ENCODE assay signal across 1 cellular context in genomic region chr10:68153473-68154210, GRCh38.
TF ChIP-seq lines count a peak whose summit lies in the region.

No MANE protein-coding gene starts in this region.

TF ChIP-seq in HepG2, 621 proteins besides CTCF, POLR2A, EP300 and RAD21 (continued from another document):
- TF ChIP-seq ZC3H13 (CRISPR knock-in tag; IDR thresholded peaks at IDR 0.05), result no peak
- no peak for TF ChIP-seq TBX3 (IDR thresholded peaks at IDR 0.05; ENCODE audit: borderline replicate concordance)
- no peak for TF ChIP-seq IRF1 (CRISPR knock-in tag; IDR thresholded peaks at IDR 0.05; ENCODE audit: low read depth)
- no peak for TF ChIP-seq ZNF3 (CRISPR knock-in tag; IDR thresholded peaks at IDR 0.05)
- TF ChIP-seq HNF4A (CRISPR knock-in tag; IDR thresholded peaks at IDR 0.05), result no peak
- no peak for TF ChIP-seq MNT (IDR thresholded peaks at IDR 0.05)
- TF ChIP-seq CREB1 (IDR thresholded peaks at IDR 0.05), result peak; percentile 83
- peak; percentile 62 for TF ChIP-seq CREB1 (CRISPR knock-in tag; IDR thresholded peaks at IDR 0.05)
- TF ChIP-seq CREBL2 (CRISPR knock-in tag; IDR thresholded peaks at IDR 0.05; ENCODE audit: borderline replicate concordance), result no peak
- TF ChIP-seq HHEX (CRISPR knock-in tag; IDR thresholded peaks at IDR 0.05), result no peak
- TF ChIP-seq ZNF513 (CRISPR knock-in tag; conservative IDR thresholded peaks at IDR 0.05), result no peak
- TF ChIP-seq MAFK (conservative IDR thresholded peaks at IDR 0.05 in 1 of 2, IDR thresholded peaks at IDR 0.05 in 1 of 2; ENCODE audit: low read length in 2 of 2), result peak in 1 of 2 experiments; percentile 34; a peak in 1 of 4 replicates
- no peak for TF ChIP-seq STAT5B (CRISPR knock-in tag; IDR thresholded peaks at IDR 0.05)
- no peak; the same call in 1 of the 2 replicates for TF ChIP-seq ZFP36L1 (CRISPR knock-in tag; IDR thresholded peaks at IDR 0.05)
- TF ChIP-seq FIP1L1 (IDR thresholded peaks at IDR 0.05; ENCODE audit: borderline replicate concordance, insufficient read depth, low read depth, low read length), result no peak
- TF ChIP-seq HOMEZ (CRISPR knock-in tag; IDR thresholded peaks at IDR 0.05; ENCODE audit: low read depth), result no peak
- no peak for TF ChIP-seq SRY (CRISPR knock-in tag; IDR thresholded peaks at IDR 0.05)
- no peak for TF ChIP-seq SYNCRIP (IDR thresholded peaks at IDR 0.05; ENCODE audit: insufficient read depth, low read depth, low read length)
- no peak for TF ChIP-seq IRF2 (CRISPR knock-in tag; IDR thresholded peaks at IDR 0.05)
- peak; percentile 69 for TF ChIP-seq FOXP4 (CRISPR knock-in tag; IDR thresholded peaks at IDR 0.05)
- TF ChIP-seq STAT6 (CRISPR knock-in tag; IDR thresholded peaks at IDR 0.05; ENCODE audit: borderline replicate concordance), result no peak
- peak; percentile 54; the same call in 1 of the 2 replicates for TF ChIP-seq HMG20A (CRISPR knock-in tag; IDR thresholded peaks at IDR 0.05; ENCODE audit: borderline replicate concordance)
- TF ChIP-seq SAP130 (CRISPR knock-in tag; IDR thresholded peaks at IDR 0.05; ENCODE audit: low read depth), result peak; percentile 47
- TF ChIP-seq ZNF33B (CRISPR knock-in tag; IDR thresholded peaks at IDR 0.05), result no peak
- TF ChIP-seq HNRNPLL (IDR thresholded peaks at IDR 0.05; ENCODE audit: low read depth, low read length, poor library complexity, severe bottlenecking), result no peak
- TF ChIP-seq ARID3A (IDR thresholded peaks at IDR 0.05; ENCODE audit: low read depth, low read length), result peak; percentile 84
- TF ChIP-seq ZNF432 (CRISPR knock-in tag; IDR thresholded peaks at IDR 0.05; ENCODE audit: borderline replicate concordance), result no peak
- TF ChIP-seq NCOR1 (IDR thresholded peaks at IDR 0.05; ENCODE audit: borderline replicate concordance, low read length), result no peak
- peak; percentile 93 for TF ChIP-seq NFKBIZ (CRISPR knock-in tag; IDR thresholded peaks at IDR 0.05)
- no peak for TF ChIP-seq XBP1 (CRISPR knock-in tag; IDR thresholded peaks at IDR 0.05)
- no peak for TF ChIP-seq ZNF790 (CRISPR knock-in tag; IDR thresholded peaks at IDR 0.05; ENCODE audit: borderline replicate concordance)
- TF ChIP-seq ZNF816 (CRISPR knock-in tag; IDR thresholded peaks at IDR 0.05; ENCODE audit: borderline replicate concordance), result no peak
- no peak for TF ChIP-seq RAD51 (IDR thresholded peaks at IDR 0.05; ENCODE audit: borderline replicate concordance)
- no peak for TF ChIP-seq THYN1 (CRISPR knock-in tag; IDR thresholded peaks at IDR 0.05; ENCODE audit: borderline replicate concordance, low read depth)
- TF ChIP-seq PRPF4 (IDR thresholded peaks at IDR 0.05; ENCODE audit: low read depth, low read length, poor library complexity, severe bottlenecking), result no peak
- TF ChIP-seq EHMT2 (IDR thresholded peaks at IDR 0.05; ENCODE audit: borderline replicate concordance, low read depth, low read length), result no peak
- TF ChIP-seq PREB (CRISPR knock-in tag; IDR thresholded peaks at IDR 0.05), result no peak
- no peak for TF ChIP-seq MXI1 (IDR thresholded peaks at IDR 0.05; ENCODE audit: borderline replicate concordance, low read depth, low read length)
- no peak for TF ChIP-seq ARHGAP35 (CRISPR knock-in tag; IDR thresholded peaks at IDR 0.05; ENCODE audit: borderline replicate concordance)
- no peak for TF ChIP-seq ZBTB42 (CRISPR knock-in tag; IDR thresholded peaks at IDR 0.05)
- TF ChIP-seq ZXDC (CRISPR knock-in tag; IDR thresholded peaks at IDR 0.05), result no peak
- no peak for TF ChIP-seq ZNF720 (CRISPR knock-in tag; IDR thresholded peaks at IDR 0.05)
- TF ChIP-seq ZFP1 (CRISPR knock-in tag; IDR thresholded peaks at IDR 0.05), result no peak
- no peak for TF ChIP-seq EZH2 (conservative IDR thresholded peaks at IDR 0.05; ENCODE audit: low read depth, low read length)
- no peak for TF ChIP-seq KDM4B (CRISPR knock-in tag; IDR thresholded peaks at IDR 0.05)
- TF ChIP-seq ZBTB20 (CRISPR knock-in tag; IDR thresholded peaks at IDR 0.05; ENCODE audit: borderline replicate concordance, low read depth), result peak; percentile 22; the same call in 1 of the 2 replicates
- no peak for TF ChIP-seq ZNF10 (CRISPR knock-in tag; IDR thresholded peaks at IDR 0.05; ENCODE audit: borderline replicate concordance, low read depth)
